8 cellular contexts compared by ENCODE assay signal in genomic region chr10:132453470-132453861, GRCh38. TPM values are rescaled to one million over a fixed set of nuclear protein-coding genes. Genes with fewer than 3 reads are reported as not detected.
DNase-seq lines count a peak whose midpoint lies in the region; ATAC-seq and TF ChIP-seq lines count a peak whose summit lies in the region.

No MANE protein-coding gene starts in this region.

- no peaks in the 10 kb centered on the region for H3K9me3 Mint-ChIP-seq in CD8-positive, alpha-beta T cell
- no peaks in the 10 kb centered on the region for H3K9me3 Mint-ChIP-seq in nephron progenitor cell

- H3K36me3 Mint-ChIP-seq in CD8-positive, alpha-beta T cell: no peaks in the 10 kb centered on the region
- no peaks in the 10 kb centered on the region for H3K36me3 Mint-ChIP-seq in nephron progenitor cell (ENCODE audit: low read depth)

- no peak for DNase-seq in CD8-positive, alpha-beta T cell
- DNase-seq in body of pancreas (no peak), nephron progenitor cell (no peak), DMS79 treated with DMSO at 0.1 percent for 48 hours (lab: John Stamatoyannopoulos, UW) (no peak), middle frontal gyrus (ENCODE audit: extremely low spot score, low spot score) (no peak), HUDEP-2 (lab: John Stamatoyannopoulos, UW; ENCODE audit: unreplicated experiment in 76 of 76) (no peak)

- no peaks in the 10 kb centered on the region for H3K36me3 ChIP-seq in CD8-positive, alpha-beta T cell (ENCODE audit: insufficient read depth, low read length)
- H3K36me3 ChIP-seq in body of pancreas (replicated peaks in 1 of 2; ENCODE audit: insufficient read depth in 1 of 2, low read depth in 2 of 2): no peaks in the 10 kb centered on the region

- H3K27me3 Mint-ChIP-seq in CD8-positive, alpha-beta T cell (ENCODE audit: low read depth): no peaks in the 10 kb centered on the region
- H3K27me3 Mint-ChIP-seq in nephron progenitor cell (ENCODE audit: low read depth, poor library complexity): peaks cover 24% of the 10 kb centered on the region

- WGBS in body of pancreas, 2 donors: 16 to 18% methylated on average over 4 to 15 of the region's 15 CpGs

- no peak for TF ChIP-seq CTCF in CD8-positive, alpha-beta T cell (IDR thresholded peaks at IDR 0.05)
- TF ChIP-seq CTCF in body of pancreas (IDR thresholded peaks at IDR 0.05): no peak
- TF ChIP-seq CTCF in nephron progenitor cell (IDR thresholded peaks at IDR 0.05): no peak

- no peak overlapping the region for H3K27ac ChIP-seq in CD8-positive, alpha-beta T cell (ENCODE audit: low read depth, low read length)
- H3K27ac ChIP-seq in body of pancreas: peak overlapping the region; percentile 23 to 66 (median 54)

- no peak overlapping the region for H3K4me3 Mint-ChIP-seq in CD8-positive, alpha-beta T cell
- peak overlapping the region; percentile 58 for H3K4me3 Mint-ChIP-seq in nephron progenitor cell

- H3K4me1 Mint-ChIP-seq in CD8-positive, alpha-beta T cell (ENCODE audit: low read depth): peaks cover 25% of the 10 kb centered on the region
- H3K4me1 Mint-ChIP-seq in nephron progenitor cell: peaks cover 5% of the 10 kb centered on the region

- no peak for ATAC-seq in CD8-positive, alpha-beta T cell
- peak; percentile 6 for ATAC-seq in HG02885 (IDR thresholded peaks at IDR 0.05; ENCODE audit: poor library complexity, unreplicated experiment)
- peak; percentile 9 for ATAC-seq in body of pancreas
- ATAC-seq in HG02571 (IDR thresholded peaks at IDR 0.05; ENCODE audit: unreplicated experiment): no peak

- intact Hi-C loops in CD8-positive, alpha-beta T cell (cut with DNase I, micrococcal nuclease): loop anchor here (1.0 to 10.0 kb wide), 11 partner anchors 19 to 551 kb away; partner anchors contain the start of genes INPP5A (in 2 of the 2), LRRC27 (in 2 of the 2), PPP2R2D (in 1 of the 2) and PWWP2B (in 1 of the 2)
- intact Hi-C loops in body of pancreas (cut with DNase I): loop anchor here (2.0 kb wide), 1 partner anchor 69 kb away; no protein-coding TSS in a partner anchor

- no peak overlapping the region for H3K4me3 ChIP-seq in CD8-positive, alpha-beta T cell (ENCODE audit: low read depth, low read length)
- no peak overlapping the region for H3K4me3 ChIP-seq in body of pancreas

- peaks cover 30% of the 10 kb centered on the region for H3K4me1 ChIP-seq in CD8-positive, alpha-beta T cell (ENCODE audit: insufficient read depth, low read length)
- peaks cover 31% of the 10 kb centered on the region for H3K4me1 ChIP-seq in body of pancreas

- TF ChIP-seq POLR2A in body of pancreas (IDR thresholded peaks at IDR 0.05): no peak

- no peaks in the 10 kb centered on the region for H3K9me3 ChIP-seq in CD8-positive, alpha-beta T cell (ENCODE audit: low read length)
- H3K9me3 ChIP-seq in body of pancreas: no peaks in the 10 kb centered on the region

- POLR2A ChIA-PET in CD8-positive, alpha-beta T cell (lab: Charles Lee): interaction anchor here (1.4 kb wide), 1 partner anchor 66 kb away, joined by 3 read pairs; no protein-coding TSS in a partner anchor

- H3K27ac Mint-ChIP-seq in CD8-positive, alpha-beta T cell: peak overlapping the region; percentile 64
- H3K27ac Mint-ChIP-seq in nephron progenitor cell: no peak overlapping the region

- H3K27me3 ChIP-seq in CD8-positive, alpha-beta T cell (ENCODE audit: insufficient read depth, low read length): no peaks in the 10 kb centered on the region
- no peaks in the 10 kb centered on the region for H3K27me3 ChIP-seq in body of pancreas

- CTCF ChIA-PET in CD8-positive, alpha-beta T cell (lab: Charles Lee): interaction anchor here (0.6 to 3.3 kb wide), 8 partner anchors 50 to 229 kb away, joined by 3 to 13 read pairs (median 4); no protein-coding TSS in a partner anchor

RNA-seq across cellular contexts. Expression of gene PWWP2B, which starts 56.5 kb away (rescaled TPM):
- 10 to 100 TPM; 25.6 to 27.1 TPM for total RNA-seq in CD8-positive, alpha-beta T cell
- 10 to 100 TPM; 31.9 to 46.5 TPM for total RNA-seq in body of pancreas

Comparison
In these comparisons a context has a peak if more than half of its experiments do, and no peak if none do; other contexts are left out.
1. ATAC-seq: peak in HG02885 (single experiment) and body of pancreas (single experiment); none in CD8-positive, alpha-beta T cell (single experiment) and HG02571 (single experiment).